9 cellular contexts compared by ENCODE assay signal in the genomic region with DNA sequence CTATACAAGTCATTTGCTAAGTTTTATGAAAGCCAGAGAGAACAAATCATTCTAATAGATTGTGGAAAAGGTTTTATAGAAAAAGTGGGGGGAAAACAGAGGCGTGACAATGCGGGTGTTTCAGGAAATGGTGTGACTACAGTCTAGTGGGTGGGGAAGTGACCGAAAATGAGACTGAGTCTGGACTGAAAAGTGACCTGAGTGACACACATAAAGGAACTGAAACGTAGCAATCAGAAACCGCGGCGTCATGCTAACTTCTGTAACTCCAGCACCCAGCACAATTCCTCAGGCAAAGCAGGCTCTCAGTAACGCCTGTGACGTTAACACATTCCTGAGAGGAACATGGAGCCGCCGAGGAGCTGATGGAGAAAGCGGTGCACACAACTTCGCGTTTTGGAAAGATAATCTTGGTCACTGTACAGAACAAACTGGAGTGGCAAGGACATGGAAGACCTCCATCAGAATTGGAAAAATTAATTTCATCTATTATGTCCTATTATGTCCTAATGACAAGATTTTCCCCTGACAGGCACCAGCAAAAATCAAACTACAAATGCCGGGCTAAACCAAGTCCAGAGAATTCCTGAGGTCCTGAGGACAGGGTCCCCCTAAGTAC. TPM values are rescaled to one million over a fixed set of nuclear protein-coding genes. Genes with fewer than 3 reads are reported as not detected.
DNase-seq lines count a peak whose midpoint lies in the region; ATAC-seq, FAIRE-seq and TF ChIP-seq lines count a peak whose summit lies in the region.
"Had no signal": no experiment of that assay in that cellular context is flagged by ENCODE, and none has a peak within 500 bp of the region (broad histone marks: within the 10 kb centered on the region; RNA-seq: fewer than 3 reads in every experiment).

No MANE protein-coding gene starts in this region.

- ATAC-seq in GM21367 (IDR thresholded peaks at IDR 0.05; ENCODE audit: unreplicated experiment) (peak; percentile 71), HG03565 (IDR thresholded peaks at IDR 0.05; ENCODE audit: unreplicated experiment) (peak; percentile 86), GM12878 (peak; percentile 83), sciatic nerve (peak; percentile 70)

- TF ChIP-seq EP300 in GM12878 (IDR thresholded peaks at IDR 0.05; ENCODE audit: borderline replicate concordance in 1 of 2, control insufficient read depth in 1 of 2, low read depth in 2 of 2, low read length in 2 of 2) = peak; percentile 97 to 99

- FAIRE-seq in GM12878 (lab: Jason Lieb, UNC) = peak; percentile 91

- no peaks in the 10 kb centered on the region for H3K27me3 ChIP-seq in GM12878 (replicated peaks in 1 of 2; ENCODE audit: control insufficient read depth in 2 of 2, insufficient read depth in 2 of 2, low read length in 1 of 2)

- DNase-seq in GM12878 (ENCODE audit: low read depth, low spot score) = peak; percentile 88
- DNase-seq in sciatic nerve (ENCODE audit: low spot score) = no peak
- DNase-seq in NCI-H1436 (lab: John Stamatoyannopoulos, UW) = no peak
- DNase-seq in HuH-7 (ENCODE audit: low spot score) = no peak
- no peak for DNase-seq in activated T-helper 2 cell treated with anti-CD3 and anti-CD28 coated beads, Interferon-gamma antibody, Interleukin-2, Interleukin-4, amounts not matched to agents 10 μg/mL and 5 μg/mL and 100 μg/mL, durations not matched to agents 14 hours and 24 hours and 36 hours (ENCODE audit: low spot score)

- H3K9me3 Mint-ChIP-seq in activated T-helper 2 cell treated with anti-CD3 and anti-CD28 coated beads, Interferon-gamma antibody, Interleukin-2, Interleukin-4, amounts not matched to agents 10 μg/mL and 5 μg/mL and 100 μg/mL, durations not matched to agents 14 hours and 24 hours and 36 hours = peaks cover 17% of the 10 kb centered on the region
- H3K9me3 Mint-ChIP-seq: activated naive CD4-positive, alpha-beta T cell treated with anti-CD3 and anti-CD28 coated beads, Interleukin-2, amount 50 U/mL, for 24 hours had no signal

- no peak overlapping the region for H3K4me3 Mint-ChIP-seq in activated T-helper 2 cell treated with anti-CD3 and anti-CD28 coated beads, Interferon-gamma antibody, Interleukin-2, Interleukin-4, amounts not matched to agents 10 μg/mL and 5 μg/mL and 100 μg/mL, durations not matched to agents 14 hours and 24 hours and 36 hours (ENCODE audit: low read depth)
- H3K4me3 Mint-ChIP-seq: activated naive CD4-positive, alpha-beta T cell treated with anti-CD3 and anti-CD28 coated beads, Interleukin-2, amount 50 U/mL, for 24 hours had no signal

- intact Hi-C loops in GM12878 (cut with micrococcal nuclease; ENCODE audit: unreplicated experiment) = loop anchor here (1.0 to 5.0 kb wide), 4 partner anchors 53 to 110 kb away; no protein-coding TSS in a partner anchor
- intact Hi-C loops in sciatic nerve (cut with DNase I) = no loop called here
- intact Hi-C loops in activated T-helper 2 cell treated with anti-CD3 and anti-CD28 coated beads, Interferon-gamma antibody, Interleukin-2, Interleukin-4, amounts not matched to agents 10 μg/mL and 5 μg/mL and 100 μg/mL, durations not matched to agents 14 hours and 24 hours and 36 hours (cut with micrococcal nuclease) = loop anchor here (1.0 kb wide), 2 partner anchors 8 to 14 kb away; no protein-coding TSS in a partner anchor

- BruUV-seq in GM12878 (replicated peaks; lab: Mats Ljungman, UMichigan) = TSS peak; percentile 79

- no peaks in the 10 kb centered on the region; a peak in 1 of 4 replicates for H3K36me3 ChIP-seq in GM12878 (ENCODE audit: control insufficient read depth in 2 of 2, insufficient read depth in 2 of 2, low read length in 1 of 2)

- in situ Hi-C loops in GM12878 (cut with MboI) = no loop called here

- SMC1A ChIA-PET in GM12878 (lab: Charles Lee; ENCODE audit: uncharacterized antibody, unreplicated experiment) = no interaction called here

- no peak for TF ChIP-seq CTCF in GM12878 (IDR thresholded peaks at IDR 0.05 in 2 of 3, conservative IDR thresholded peaks at IDR 0.05 in 1 of 3; ENCODE audit: control insufficient read depth in 2 of 3, extremely low read depth in 1 of 3, insufficient read depth in 1 of 3, low read depth in 3 of 3, low read length in 3 of 3)

- RAD21 ChIA-PET in GM12878 (lab: Charles Lee; ENCODE audit: unreplicated experiment) = no interaction called here

- POLR2A ChIA-PET in GM12878 (lab: Charles Lee) = no interaction called here

- CTCF ChIA-PET in GM12878 (lab: Yijun Ruan, JAX) = no interaction called here

- peaks cover 54% of the 10 kb centered on the region for H3K4me1 Mint-ChIP-seq in activated T-helper 2 cell treated with anti-CD3 and anti-CD28 coated beads, Interferon-gamma antibody, Interleukin-2, Interleukin-4, amounts not matched to agents 10 μg/mL and 5 μg/mL and 100 μg/mL, durations not matched to agents 14 hours and 24 hours and 36 hours (ENCODE audit: low read depth)

- no peaks in the 10 kb centered on the region for H4K20me1 ChIP-seq in GM12878 (ENCODE audit: control insufficient read depth, insufficient read depth)

- peaks cover 56% of the 10 kb centered on the region for H3K36me3 Mint-ChIP-seq in activated T-helper 2 cell treated with anti-CD3 and anti-CD28 coated beads, Interferon-gamma antibody, Interleukin-2, Interleukin-4, amounts not matched to agents 10 μg/mL and 5 μg/mL and 100 μg/mL, durations not matched to agents 14 hours and 24 hours and 36 hours (ENCODE audit: low read depth)

- H3K27ac ChIP-seq in GM12878 (ENCODE audit: control insufficient read depth, insufficient read depth) = peak overlapping the region; percentile 80

- WGBS in GM12878 (ENCODE audit: insufficient coverage, insufficient replicate concordance, low lambda C conversion rate, missing lambda C conversion rate) = under 1% methylated on average over 15 of the region's 15 CpGs

- H3K27ac Mint-ChIP-seq in activated T-helper 2 cell treated with anti-CD3 and anti-CD28 coated beads, Interferon-gamma antibody, Interleukin-2, Interleukin-4, amounts not matched to agents 10 μg/mL and 5 μg/mL and 100 μg/mL, durations not matched to agents 14 hours and 24 hours and 36 hours = no peak overlapping the region
- H3K27ac Mint-ChIP-seq: activated naive CD4-positive, alpha-beta T cell treated with anti-CD3 and anti-CD28 coated beads, Interleukin-2, amount 50 U/mL, for 24 hours had no signal

- H3K9ac ChIP-seq in GM12878 (ENCODE audit: control insufficient read depth, insufficient read depth, low read length) = peak overlapping the region; percentile 73; the same call in 1 of the 2 replicates

- no peaks in the 10 kb centered on the region for H3K27me3 Mint-ChIP-seq in activated T-helper 2 cell treated with anti-CD3 and anti-CD28 coated beads, Interferon-gamma antibody, Interleukin-2, Interleukin-4, amounts not matched to agents 10 μg/mL and 5 μg/mL and 100 μg/mL, durations not matched to agents 14 hours and 24 hours and 36 hours (ENCODE audit: low read depth)
- H3K27me3 Mint-ChIP-seq: activated naive CD4-positive, alpha-beta T cell treated with anti-CD3 and anti-CD28 coated beads, Interleukin-2, amount 50 U/mL, for 24 hours had no signal

- peaks cover 28% of the 10 kb centered on the region for H3K4me1 ChIP-seq in GM12878 (ENCODE audit: control insufficient read depth, insufficient read depth, low read length)

- TF ChIP-seq RAD21 in GM12878 (IDR thresholded peaks at IDR 0.05; ENCODE audit: insufficient read depth, low read depth, low read length) = peak; percentile 1; the same call in 1 of the 2 replicates

- H3K79me2 ChIP-seq in GM12878 (ENCODE audit: control insufficient read depth, insufficient read depth, low read length) = peaks cover 33% of the 10 kb centered on the region

- H3K9me3 ChIP-seq in GM12878 (replicated peaks; ENCODE audit: control insufficient read depth, insufficient read depth, low read length) = peaks cover 1% of the 10 kb centered on the region; the same call in 2 of the 3 replicates

- no peak overlapping the region; the same call in 1 of the 2 replicates for H2AFZ ChIP-seq in GM12878 (ENCODE audit: control insufficient read depth, low read depth, low read length)

- H3K4me2 ChIP-seq in GM12878 (ENCODE audit: control insufficient read depth, insufficient read depth) = peak overlapping the region; percentile 87

- H3K4me3 ChIP-seq in GM08714 (ENCODE audit: low read length) (peak overlapping the region; percentile 3; the same call in 1 of the 2 replicates), GM12878 (peak overlapping the region; percentile 33; the same call in 1 of the 2 replicates)

- TF ChIP-seq POLR2A in GM12878 (IDR thresholded peaks at IDR 0.05; ENCODE audit: low read depth, low read length) = no peak

TF ChIP-seq in GM12878, 131 proteins besides CTCF, POLR2A, EP300 and RAD21 (continues in another document):
- TF ChIP-seq SREBF2 (IDR thresholded peaks at IDR 0.05; ENCODE audit: low read length) = no peak

RNA-seq across cellular contexts. Expression of a gene that starts 1.4 kb away (rescaled TPM):
- 158 and 176 TPM in 2 replicates for total RNA-seq in GM12878 (2013; cell fraction: nucleolus; rRNA removed)
- total RNA-seq in GM12878 (2014; rRNA removed) (53.3 and 61.5 TPM in 2 replicates), GM12878 (2014; rRNA removed; fragmentation: Illumina TruSeq; extraction: Trizol) (63.9 and 68.8 TPM in 2 replicates), GM12878 (2021) (56.2 and 60.3 TPM in 2 replicates), sciatic nerve (3.1 TPM)
- polyA plus RNA-seq in GM12878 (2011; ENCODE audit: low read depth) = 24.3 TPM
- polyA plus RNA-seq in GM12878 (2011; rRNA removed) (67.2 and 84.8 TPM in 2 replicates), GM12878 (2014; fragmentation: Illumina TruSeq; extraction: Trizol) (56.6 and 62.8 TPM in 2 replicates), GM12878 (2014; fragmentation: Nextera tagmentation; extraction: Ambion mirVana) (10 to 100 TPM; 12.9 to 18.2 TPM), GM12878 (2014; rRNA removed) (38.5 and 41.3 TPM in 2 replicates), GM12878 (2016; fragmentation: Nextera tagmentation; extraction: Ambion mirVana) (10 to 100 TPM; 22.7 to 23.5 TPM)
- polyA plus RNA-seq in GM12878 (2011; cell fraction: cytosol; rRNA removed) = 28.2 and 43.4 TPM in 2 replicates
- 20.7 and 33.5 TPM in 2 replicates for polyA plus RNA-seq in GM12878 (2011; cell fraction: nucleus; rRNA removed)
- 40.8 and 67.0 TPM in 2 replicates for polyA plus RNA-seq in GM12878 (2012)
- 106 and 148 TPM in 2 replicates for polyA minus RNA-seq in GM12878 (2011; rRNA and poly(A)+ RNA removed)
- polyA minus RNA-seq in GM12878 (2011; cell fraction: cytosol; rRNA and poly(A)+ RNA removed) = 23.1 and 25.7 TPM in 2 replicates
- 29.5 and 39.7 TPM in 2 replicates for polyA minus RNA-seq in GM12878 (2011; cell fraction: nucleus; rRNA and poly(A)+ RNA removed)
- total RNA-seq in activated T-helper 2 cell treated with anti-CD3 and anti-CD28 coated beads, Interferon-gamma antibody, Interleukin-2, Interleukin-4, amounts not matched to agents 10 μg/mL and 5 μg/mL and 100 μg/mL, durations not matched to agents 14 hours and 24 hours and 36 hours = 81.5 and 85.3 TPM in 2 replicates

Comparison
In these comparisons a context has a peak if more than half of its experiments do, and no peak if none do; other contexts are left out.
1. RNA of a gene that starts 1.4 kb away (total RNA-seq): 81.5 to 85.3 TPM in activated T-helper 2 cell treated with anti-CD3 and anti-CD28 coated beads, Interferon-gamma antibody, Interleukin-2, Interleukin-4, amounts not matched to agents 10 μg/mL and 5 μg/mL and 100 μg/mL, durations not matched to agents 14 hours and 24 hours and 36 hours and 53.3 to 176 TPM in GM12878; 3.1 TPM in sciatic nerve (single experiment); every median in the first group is over 10 times any median in the second.
2. Peak in every context shown above with its lines, with median percentiles within 50 percentile points of each other: ATAC-seq.